ENCODE assay signal across 26 cellular contexts in genomic region chr14:89748004-89748403, GRCh38.
DNase-seq lines count a peak whose midpoint lies in the region; ATAC-seq and TF ChIP-seq lines count a peak whose summit lies in the region.
"Had no signal": no experiment of that assay in that cellular context is flagged by ENCODE, and none has a peak within 500 bp of the region (broad histone marks: within the 10 kb centered on the region; RNA-seq: fewer than 3 reads in every experiment).

No MANE protein-coding gene starts in this region.

- peak; percentile 62 for DNase-seq in activated CD4-positive, alpha-beta T cell treated with anti-CD3 and anti-CD28 coated beads for 36 hours
- no peak for DNase-seq in activated CD4-positive, alpha-beta T cell treated with anti-CD3 and anti-CD28 coated beads, Interleukin-2, amount 50 U/mL, for 4 hours
- DNase-seq in EH (ENCODE audit: low read depth) (peak; percentile 15), astrocyte of the spinal cord (ENCODE audit: low read depth, low spot score) (peak; percentile 14), iris pigment epithelial cell (ENCODE audit: low read depth) (peak; percentile 77), NCI-H524 treated with DMSO at 0.1 percent for 48 hours (lab: John Stamatoyannopoulos, UW) (no peak)
- DNase-seq: 8988T; activated CD4-positive, alpha-beta T cell treated with anti-CD3 and anti-CD28 coated beads for 4 hours; activated gamma-delta T cell treated with Interleukin-2 at 50 U/mL for 16 hours; anterior cingulate cortex; BE2C; effector CD8-positive, alpha-beta T cell; heart left ventricle; MG63; midbrain; NCI-H1436; NCI-H2171; NCI-H526 treated with DMSO at 0.1 percent for 48 hours; posterior cingulate gyrus; stomach; trophoblast cell had no signal

- H3K4me3 ChIP-seq in astrocyte of the spinal cord (ENCODE audit: low read depth, low read length) = no peak overlapping the region
- H3K4me3 ChIP-seq: heart left ventricle, MG63, stomach had no signal

- no peak overlapping the region for H3K4me3 Mint-ChIP-seq in activated CD4-positive, alpha-beta T cell treated with anti-CD3 and anti-CD28 coated beads for 36 hours
- H3K4me3 Mint-ChIP-seq: IgD-negative memory B cell, nephron had no signal

- H3K27ac Mint-ChIP-seq in activated CD4-positive, alpha-beta T cell treated with anti-CD3 and anti-CD28 coated beads for 36 hours = no peak overlapping the region
- H3K27ac Mint-ChIP-seq: IgD-negative memory B cell, nephron had no signal

- H3K27me3 Mint-ChIP-seq in activated CD4-positive, alpha-beta T cell treated with anti-CD3 and anti-CD28 coated beads for 36 hours = no peaks in the 10 kb centered on the region

- TF ChIP-seq CTCF in astrocyte of the spinal cord (IDR thresholded peaks at IDR 0.05; ENCODE audit: low read depth, low read length) = no peak

- H3K4me1 Mint-ChIP-seq in activated CD4-positive, alpha-beta T cell treated with anti-CD3 and anti-CD28 coated beads for 36 hours = peaks cover 43% of the 10 kb centered on the region
- H3K4me1 Mint-ChIP-seq: nephron had no signal

- POLR2A ChIA-PET in activated CD4-positive, alpha-beta T cell treated with anti-CD3 and anti-CD28 coated beads for 36 hours (lab: Charles Lee) = interaction anchor here (0.6 kb wide), 1 partner anchor 122 kb away, joined by 3 read pairs; no protein-coding TSS in a partner anchor

- H3K36me3 Mint-ChIP-seq in activated CD4-positive, alpha-beta T cell treated with anti-CD3 and anti-CD28 coated beads for 36 hours (ENCODE audit: low read depth) = no peaks in the 10 kb centered on the region

- CTCF ChIA-PET in activated CD4-positive, alpha-beta T cell treated with anti-CD3 and anti-CD28 coated beads for 36 hours (lab: Charles Lee) = interaction anchor here (0.7 to 1.0 kb wide), 2 partner anchors 41 to 103 kb away, joined by 3 read pairs; no protein-coding TSS in a partner anchor

- ATAC-seq in activated CD4-positive, alpha-beta T cell treated with anti-CD3 and anti-CD28 coated beads for 36 hours = peak; percentile 18
- ATAC-seq in GM18520 (IDR thresholded peaks at IDR 0.05; ENCODE audit: unreplicated experiment) (no peak), GM18873 (IDR thresholded peaks at IDR 0.05; ENCODE audit: low FRiP score, unreplicated experiment) (no peak)
- ATAC-seq: heart left ventricle, left lobe of liver had no signal

- in situ Hi-C loops in astrocyte of the spinal cord (cut with HindIII; ENCODE audit: low sequenced_read_pairs) = no loop called here

- H3K9me3 Mint-ChIP-seq in activated CD4-positive, alpha-beta T cell treated with anti-CD3 and anti-CD28 coated beads for 36 hours (ENCODE audit: low read depth) = peaks cover 19% of the 10 kb centered on the region

- intact Hi-C loops in activated CD4-positive, alpha-beta T cell treated with anti-CD3 and anti-CD28 coated beads for 36 hours (cut with DNase I, micrococcal nuclease) = no loop called here

Comparison
In these comparisons a context has a peak if more than half of its experiments do, and no peak if none do; other contexts are left out.
1. DNase-seq: peak in activated CD4-positive, alpha-beta T cell treated with anti-CD3 and anti-CD28 coated beads for 36 hours (single experiment), EH (single experiment), astrocyte of the spinal cord (single experiment) and iris pigment epithelial cell (single experiment); none in activated CD4-positive, alpha-beta T cell treated with anti-CD3 and anti-CD28 coated beads, Interleukin-2, amount 50 U/mL, for 4 hours (0 of 2) and NCI-H524 treated with DMSO at 0.1 percent for 48 hours (single experiment).